In genomic region chr1:214990619-214991018, GRCh38 we compare ENCODE assay signal across 14 cellular contexts.
DNase-seq lines count a peak whose midpoint lies in the region; TF ChIP-seq lines count a peak whose summit lies in the region.
"Had no signal": no experiment of that assay in that cellular context is flagged by ENCODE, and none has a peak within 500 bp of the region (broad histone marks: within the 10 kb centered on the region; RNA-seq: fewer than 3 reads in every experiment).

No MANE protein-coding gene starts in this region.

- no peaks in the 10 kb centered on the region for H3K27me3 ChIP-seq in ACC112 (ENCODE audit: insufficient read depth, low read length)
- H3K27me3 ChIP-seq: dorsolateral prefrontal cortex, heart right ventricle had no signal

- H3K79me2 ChIP-seq in ACC112 (ENCODE audit: control insufficient read depth, insufficient read depth, low read length, unreplicated experiment): no peaks in the 10 kb centered on the region

- peak overlapping the region; percentile 37 for H2AFZ ChIP-seq in ACC112 (ENCODE audit: low read length, unreplicated experiment)

- peak; percentile 55 for DNase-seq in HK-2 (ENCODE audit: unreplicated experiment)
- DNase-seq in amniotic stem cell (lab: John Stamatoyannopoulos, UW): peak; percentile 78
- peak; percentile 94 to 95 for DNase-seq in foreskin fibroblast
- DNase-seq in NCI-H2081 treated with DMSO at 0.1 percent for 48 hours (lab: John Stamatoyannopoulos, UW): no peak
- no peak for DNase-seq in HuH-7 (ENCODE audit: low spot score)
- DNase-seq in stimulated activated naive CD4-positive, alpha-beta T cell (lab: John Stamatoyannopoulos, UW): no peak
- no peak for DNase-seq in NCI-H526 (lab: John Stamatoyannopoulos, UW)
- DNase-seq: activated naive CD8-positive, alpha-beta T cell treated with anti-CD3 and anti-CD28 coated beads, Interleukin-2, amount 10 ng/mL, durations not matched to agents 7 days and 5 days; dorsolateral prefrontal cortex; heart right ventricle; lower lobe of right lung; NCI-H1417; SHP77 treated with DMSO at 0.1 percent for 48 hours had no signal

- TF ChIP-seq CTCF in foreskin fibroblast (IDR thresholded peaks at IDR 0.05; ENCODE audit: low read depth, low read length): no peak

- peaks cover 24% of the 10 kb centered on the region for H3K4me1 ChIP-seq in ACC112 (ENCODE audit: control insufficient read depth, insufficient read depth, low read length, unreplicated experiment)
- H3K4me1 ChIP-seq: heart right ventricle, lower lobe of right lung had no signal

- no peaks in the 10 kb centered on the region for H3K36me3 ChIP-seq in ACC112 (ENCODE audit: insufficient read depth, low read length)
- H3K36me3 ChIP-seq: heart right ventricle, lower lobe of right lung had no signal

- peak overlapping the region; percentile 86 for H3K27ac ChIP-seq in ACC112 (ENCODE audit: low read depth, low read length)
- H3K27ac ChIP-seq: dorsolateral prefrontal cortex, heart right ventricle, lower lobe of right lung had no signal

- no peak overlapping the region for H3K4me3 ChIP-seq in ACC112 (ENCODE audit: low read depth, low read length)
- H3K4me3 ChIP-seq in foreskin fibroblast (ENCODE audit: low read depth in 1 of 2, low read length in 2 of 2): no peak overlapping the region
- H3K4me3 ChIP-seq: dorsolateral prefrontal cortex, heart right ventricle, lower lobe of right lung had no signal

Comparison
In these comparisons a context has a peak if more than half of its experiments do, and no peak if none do; other contexts are left out.
1. DNase-seq: peak in HK-2 (single experiment), amniotic stem cell (single experiment) and foreskin fibroblast (2 of 2); none in NCI-H2081 treated with DMSO at 0.1 percent for 48 hours (single experiment), HuH-7 (single experiment), stimulated activated naive CD4-positive, alpha-beta T cell (0 of 6) and NCI-H526 (0 of 2).